17 cellular contexts compared by ENCODE assay signal in genomic region chr12:1206118-1206734, GRCh38.
A peak's percentile ranks its signal among the peaks of the same experiment; 100 is the strongest.
DNase-seq lines count a peak whose midpoint lies in the region; ATAC-seq and TF ChIP-seq lines count a peak whose summit lies in the region.
"Had no signal": no experiment of that assay in that cellular context is flagged by ENCODE, and none has a peak within 500 bp of the region (broad histone marks: within the 10 kb centered on the region; RNA-seq: fewer than 3 reads in every experiment).

No MANE protein-coding gene starts in this region.

- no peaks in the 10 kb centered on the region for H3K27me3 Mint-ChIP-seq in activated CD4-positive, alpha-beta T cell treated with anti-CD3 and anti-CD28 coated beads, Interleukin-2, amount 10 ng/mL, durations not matched to agents 7 days and 5 days
- H3K27me3 Mint-ChIP-seq: dendritic cell treated with granulocyte-macrophage colony-stimulating factor and Interleukin-4, amounts not matched to agents 40 ng/mL and 50 ng/mL, for 4 days had no signal

- no peak overlapping the region for H3K4me3 ChIP-seq in cardiac muscle cell
- no peak overlapping the region for H3K4me3 ChIP-seq in SJSA1
- no peak overlapping the region for H3K4me3 ChIP-seq in iPS-20b (ENCODE audit: low read length)
- H3K4me3 ChIP-seq in thoracic aorta: no peak overlapping the region

- H3K27ac Mint-ChIP-seq in activated CD4-positive, alpha-beta T cell treated with anti-CD3 and anti-CD28 coated beads, Interleukin-2, amount 10 ng/mL, durations not matched to agents 7 days and 5 days: no peak overlapping the region
- H3K27ac Mint-ChIP-seq: dendritic cell treated with granulocyte-macrophage colony-stimulating factor and Interleukin-4, amounts not matched to agents 40 ng/mL and 50 ng/mL, for 4 days had no signal

- in situ Hi-C loops in G401 (cut with HindIII; ENCODE audit: low sequenced_read_pairs): no loop called here

- no peak overlapping the region for H3K4me3 Mint-ChIP-seq in activated CD4-positive, alpha-beta T cell treated with anti-CD3 and anti-CD28 coated beads, Interleukin-2, amount 10 ng/mL, durations not matched to agents 7 days and 5 days
- H3K4me3 Mint-ChIP-seq: dendritic cell treated with granulocyte-macrophage colony-stimulating factor and Interleukin-4, amounts not matched to agents 40 ng/mL and 50 ng/mL, for 4 days had no signal

- H3K9me3 ChIP-seq in cardiac muscle cell (ENCODE audit: low read depth): no peaks in the 10 kb centered on the region
- no peaks in the 10 kb centered on the region for H3K9me3 ChIP-seq in SJSA1 (replicated peaks)
- H3K9me3 ChIP-seq in iPS-20b (ENCODE audit: insufficient read depth, low read depth, low read length): no peaks in the 10 kb centered on the region
- H3K9me3 ChIP-seq in thoracic aorta: no peaks in the 10 kb centered on the region
- H3K9me3 ChIP-seq: ascending aorta had no signal

- no peak overlapping the region for H3K9ac ChIP-seq in iPS-20b (ENCODE audit: low read depth, low read length)

- no peaks in the 10 kb centered on the region for H3K9me3 Mint-ChIP-seq in activated CD4-positive, alpha-beta T cell treated with anti-CD3 and anti-CD28 coated beads, Interleukin-2, amount 10 ng/mL, durations not matched to agents 7 days and 5 days
- H3K9me3 Mint-ChIP-seq: dendritic cell treated with granulocyte-macrophage colony-stimulating factor and Interleukin-4, amounts not matched to agents 40 ng/mL and 50 ng/mL, for 4 days had no signal

- H3K27me3 ChIP-seq in cardiac muscle cell: no peaks in the 10 kb centered on the region
- no peaks in the 10 kb centered on the region for H3K27me3 ChIP-seq in SJSA1 (replicated peaks)
- H3K27me3 ChIP-seq in iPS-20b (ENCODE audit: insufficient read depth, low read length): no peaks in the 10 kb centered on the region
- H3K27me3 ChIP-seq in thoracic aorta (replicated peaks; ENCODE audit: insufficient read depth): no peaks in the 10 kb centered on the region
- H3K27me3 ChIP-seq: ascending aorta had no signal

- intact Hi-C loops in left cardiac atrium (cut with DNase I): no loop called here

- peaks cover 8% of the 10 kb centered on the region for H3K36me3 Mint-ChIP-seq in activated CD4-positive, alpha-beta T cell treated with anti-CD3 and anti-CD28 coated beads, Interleukin-2, amount 10 ng/mL, durations not matched to agents 7 days and 5 days (ENCODE audit: low read depth)

- no peak for ATAC-seq in left cardiac atrium
- ATAC-seq in thoracic aorta (ENCODE audit: insufficient number of reproducible peaks, low FRiP score, low read depth): peak; percentile 32

- H3K36me3 ChIP-seq in cardiac muscle cell (no peaks in the 10 kb centered on the region), SJSA1 (no peaks in the 10 kb centered on the region), iPS-20b (ENCODE audit: insufficient read depth, low read depth, low read length) (no peaks in the 10 kb centered on the region), thoracic aorta (no peaks in the 10 kb centered on the region)
- H3K36me3 ChIP-seq: ascending aorta, WERI-Rb-1 had no signal

- TF ChIP-seq CTCF in cardiac muscle cell (IDR thresholded peaks at IDR 0.05; ENCODE audit: low read depth, low read length): no peak
- no peak for TF ChIP-seq CTCF in thoracic aorta (IDR thresholded peaks at IDR 0.05)

- H3K27ac ChIP-seq in cardiac muscle cell: peak overlapping the region; percentile 86
- H3K27ac ChIP-seq in SJSA1: peak overlapping the region; percentile 41
- peak overlapping the region; percentile 26 for H3K27ac ChIP-seq in iPS-20b (ENCODE audit: low read length)
- H3K27ac ChIP-seq in thoracic aorta: peak overlapping the region in 1 of 2 donors; percentile 2
- H3K27ac ChIP-seq: WERI-Rb-1 had no signal

- peaks cover 19% of the 10 kb centered on the region for H3K4me1 Mint-ChIP-seq in activated CD4-positive, alpha-beta T cell treated with anti-CD3 and anti-CD28 coated beads, Interleukin-2, amount 10 ng/mL, durations not matched to agents 7 days and 5 days

- POLR2A ChIA-PET in activated CD4-positive, alpha-beta T cell treated with anti-CD3 and anti-CD28 coated beads, Interleukin-2, amount 10 ng/mL, durations not matched to agents 7 days and 5 days (lab: Charles Lee): no interaction called here

- no peak for DNase-seq in cardiac muscle cell (ENCODE audit: low read depth in 1 of 2, low spot score in 1 of 2)
- no peak for DNase-seq in left cardiac atrium
- DNase-seq in SJSA1 (ENCODE audit: low read depth in 1 of 2, low spot score in 2 of 2): no peak
- DNase-seq in thoracic aorta (ENCODE audit: low spot score): no peak
- DNase-seq in NCI-H1105 treated with DMSO at 0.1 percent for 48 hours (lab: John Stamatoyannopoulos, UW): no peak
- no peak for DNase-seq in G401 (ENCODE audit: low spot score)
- no peak for DNase-seq in activated CD4-positive, alpha-beta T cell treated with anti-CD3 and anti-CD28 coated beads, Interleukin-2, amount 10 ng/mL, durations not matched to agents 7 days and 5 days
- DNase-seq: activated gamma-delta T cell; KBM-7; NCI-H1436; occipital lobe; small intestine; stimulated activated naive CD4-positive, alpha-beta T cell treated with Interleukin-2 at 50 U/mL for 16 hours; WERI-Rb-1 had no signal

- CTCF ChIA-PET in activated CD4-positive, alpha-beta T cell treated with anti-CD3 and anti-CD28 coated beads, Interleukin-2, amount 10 ng/mL, durations not matched to agents 7 days and 5 days (lab: Charles Lee): interaction anchor here (0.7 to 1.0 kb wide), 3 partner anchors 9 to 88 kb away, joined by 3 read pairs; no protein-coding TSS in a partner anchor

- H3K4me1 ChIP-seq in cardiac muscle cell (ENCODE audit: low read depth) (peaks cover 47% of the 10 kb centered on the region), SJSA1 (replicated peaks) (peaks cover 17% of the 10 kb centered on the region), iPS-20b (ENCODE audit: insufficient read depth, low read length) (peaks cover 30% of the 10 kb centered on the region), thoracic aorta (ENCODE audit: control insufficient read depth in 1 of 2, low read depth in 2 of 2) (peaks cover 16 to 29% of the 10 kb centered on the region in 2 donors)
